21 cellular contexts compared by ENCODE assay signal in genomic region chr10:108037061-108037460, GRCh38.
DNase-seq lines count a peak whose midpoint lies in the region; ATAC-seq and TF ChIP-seq lines count a peak whose summit lies in the region.
"Had no signal": no experiment of that assay in that cellular context is flagged by ENCODE, and none has a peak within 500 bp of the region (broad histone marks: within the 10 kb centered on the region; RNA-seq: fewer than 3 reads in every experiment).

No MANE protein-coding gene starts in this region.

- H3K27me3 Mint-ChIP-seq in activated CD4-positive, alpha-beta T cell treated with anti-CD3 and anti-CD28 coated beads for 36 hours: no peaks in the 10 kb centered on the region

- no peak overlapping the region for H3K4me2 ChIP-seq in mammary epithelial cell (ENCODE audit: insufficient read depth, low read depth, low read length)
- H3K4me2 ChIP-seq: A549, BLaER1 had no signal

- no TSS peak for BruUV-seq in mammary epithelial cell (replicated peaks; lab: Mats Ljungman, UMichigan)

- no peaks in the 10 kb centered on the region for H3K4me1 Mint-ChIP-seq in activated CD4-positive, alpha-beta T cell treated with anti-CD3 and anti-CD28 coated beads for 36 hours
- H3K4me1 Mint-ChIP-seq: CD4-positive, CD25-positive, alpha-beta regulatory T cell had no signal

- H3K27ac Mint-ChIP-seq in activated CD4-positive, alpha-beta T cell treated with anti-CD3 and anti-CD28 coated beads for 36 hours: no peak overlapping the region
- H3K27ac Mint-ChIP-seq: CD8-positive, alpha-beta T cell had no signal

- H3K9me3 Mint-ChIP-seq in activated CD4-positive, alpha-beta T cell treated with anti-CD3 and anti-CD28 coated beads for 36 hours (ENCODE audit: low read depth): peaks cover 9% of the 10 kb centered on the region

- CTCF ChIA-PET in mammary epithelial cell (lab: Charles Lee; ENCODE audit: low non-redundant PET): no interaction called here
- CTCF ChIA-PET in activated CD4-positive, alpha-beta T cell treated with anti-CD3 and anti-CD28 coated beads for 36 hours (lab: Charles Lee): no interaction called here

- no peaks in the 10 kb centered on the region for H4K20me1 ChIP-seq in mammary epithelial cell (ENCODE audit: insufficient read depth, low read length)
- H4K20me1 ChIP-seq: BLaER1 had no signal

- ATAC-seq in left colon: peak; percentile 23
- ATAC-seq in activated CD4-positive, alpha-beta T cell treated with anti-CD3 and anti-CD28 coated beads for 36 hours: no peak
- ATAC-seq: A549; CD8-positive, alpha-beta T cell had no signal

- H3K9me3 ChIP-seq in mammary epithelial cell (replicated peaks; ENCODE audit: insufficient read depth, low read length): peaks cover 6% of the 10 kb centered on the region
- H3K9me3 ChIP-seq in breast epithelium: no peaks in the 10 kb centered on the region
- H3K9me3 ChIP-seq in uterus: no peaks in the 10 kb centered on the region
- H3K9me3 ChIP-seq in BE2C: no peaks in the 10 kb centered on the region
- H3K9me3 ChIP-seq: A549, BLaER1 had no signal

- in situ Hi-C loops in mammary epithelial cell (cut with MboI; ENCODE audit: low sequenced_read_pairs in 2 of 2): no loop called here

- H3K9ac ChIP-seq in mammary epithelial cell (ENCODE audit: insufficient read depth, low read length): no peak overlapping the region
- H3K9ac ChIP-seq: BLaER1, GM23248 had no signal

- H3K4me3 Mint-ChIP-seq in activated CD4-positive, alpha-beta T cell treated with anti-CD3 and anti-CD28 coated beads for 36 hours: no peak overlapping the region
- H3K4me3 Mint-ChIP-seq: CD4-positive, CD25-positive, alpha-beta regulatory T cell; CD8-positive, alpha-beta T cell had no signal

- POLR2A ChIA-PET in activated CD4-positive, alpha-beta T cell treated with anti-CD3 and anti-CD28 coated beads for 36 hours (lab: Charles Lee): no interaction called here

- H3K27me3 ChIP-seq in mammary epithelial cell (ENCODE audit: insufficient read depth, low read length): no peaks in the 10 kb centered on the region
- H3K27me3 ChIP-seq in breast epithelium: no peaks in the 10 kb centered on the region
- no peaks in the 10 kb centered on the region for H3K27me3 ChIP-seq in uterus
- no peaks in the 10 kb centered on the region for H3K27me3 ChIP-seq in BE2C
- H3K27me3 ChIP-seq: BLaER1 had no signal

- no peak overlapping the region for H3K4me3 ChIP-seq in mammary epithelial cell (replicated peaks in 1 of 3; ENCODE audit: insufficient read depth in 1 of 3, low read depth in 2 of 3, low read length in 3 of 3)
- H3K4me3 ChIP-seq in breast epithelium: no peak overlapping the region
- no peak overlapping the region for H3K4me3 ChIP-seq in uterus
- H3K4me3 ChIP-seq in BE2C (ENCODE audit: low read depth, low read length): no peak overlapping the region
- H3K4me3 ChIP-seq: A549, BLaER1, GM12878, GM23248 had no signal

- DNase-seq in mammary epithelial cell (no peak), breast epithelium (ENCODE audit: low spot score in 2 of 2) (no peak), NCI-H69 (lab: John Stamatoyannopoulos, UW) (peak; percentile 3), left colon (no peak), uterus (no peak), BE2C (no peak)
- no peak for DNase-seq in activated CD4-positive, alpha-beta T cell treated with anti-CD3 and anti-CD28 coated beads for 36 hours
- DNase-seq: 8988T; CD4-positive, CD25-positive, alpha-beta regulatory T cell; CD8-positive, alpha-beta T cell; DMS 273 treated with DMSO at 0.1 percent for 48 hours; DMS79; EL; GDM1; GM23248; H7; HCEC 1CT had no signal

- TF ChIP-seq POLR2A in breast epithelium (IDR thresholded peaks at IDR 0.05) (no peak), uterus (IDR thresholded peaks at IDR 0.05) (no peak)

- H3K27ac ChIP-seq in mammary epithelial cell (ENCODE audit: insufficient read depth, low read depth, low read length) (no peak overlapping the region), breast epithelium (no peak overlapping the region), uterus (no peak overlapping the region)
- H3K27ac ChIP-seq: A549, BLaER1, C4-2B, GM23248 had no signal

- no peaks in the 10 kb centered on the region for H3K36me3 Mint-ChIP-seq in activated CD4-positive, alpha-beta T cell treated with anti-CD3 and anti-CD28 coated beads for 36 hours (ENCODE audit: low read depth)
- H3K36me3 Mint-ChIP-seq: CD4-positive, CD25-positive, alpha-beta regulatory T cell; CD8-positive, alpha-beta T cell had no signal

- H2AFZ ChIP-seq in mammary epithelial cell (ENCODE audit: low read depth, low read length): peak overlapping the region; percentile 15
- H2AFZ ChIP-seq: GM23248 had no signal

- H3K4me1 ChIP-seq in mammary epithelial cell (ENCODE audit: insufficient read depth, low read length): no peaks in the 10 kb centered on the region
- H3K4me1 ChIP-seq in breast epithelium: no peaks in the 10 kb centered on the region
- no peaks in the 10 kb centered on the region for H3K4me1 ChIP-seq in uterus
- no peaks in the 10 kb centered on the region for H3K4me1 ChIP-seq in BE2C
- H3K4me1 ChIP-seq: A549, BLaER1 had no signal

- H3K79me2 ChIP-seq in mammary epithelial cell (ENCODE audit: insufficient read depth, low read length): no peaks in the 10 kb centered on the region

- dilution Hi-C loops in mammary epithelial cell (cut with HindIII; ENCODE audit: low sequenced_read_pairs): no loop called here

- intact Hi-C loops in mammary epithelial cell (cut with micrococcal nuclease): no loop called here
- intact Hi-C loops in breast epithelium (cut with DNase I; ENCODE audit: low total_unique reads): no loop called here
- intact Hi-C loops in left colon (cut with DNase I, micrococcal nuclease): no loop called here
- intact Hi-C loops in uterus (cut with DNase I; ENCODE audit: low total_unique reads): no loop called here
- intact Hi-C loops in activated CD4-positive, alpha-beta T cell treated with anti-CD3 and anti-CD28 coated beads for 36 hours (cut with DNase I, micrococcal nuclease): no loop called here

- H3K36me3 ChIP-seq in mammary epithelial cell (ENCODE audit: insufficient read depth, low read length): no peaks in the 10 kb centered on the region
- H3K36me3 ChIP-seq in breast epithelium: no peaks in the 10 kb centered on the region
- no peaks in the 10 kb centered on the region for H3K36me3 ChIP-seq in uterus
- no peaks in the 10 kb centered on the region for H3K36me3 ChIP-seq in BE2C
- H3K36me3 ChIP-seq: BLaER1 had no signal

- TF ChIP-seq CTCF in mammary epithelial cell (conservative IDR thresholded peaks at IDR 0.05 in 1 of 2, IDR thresholded peaks at IDR 0.05 in 1 of 2; ENCODE audit: extremely low read depth in 1 of 2, insufficient read depth in 1 of 2, low read depth in 1 of 2, low read length in 2 of 2): no peak
- TF ChIP-seq CTCF in breast epithelium (IDR thresholded peaks at IDR 0.05): no peak
- TF ChIP-seq CTCF in uterus (IDR thresholded peaks at IDR 0.05): no peak
- TF ChIP-seq CTCF in BE2C (IDR thresholded peaks at IDR 0.05; ENCODE audit: low read depth, low read length): no peak
